In the genomic region with DNA sequence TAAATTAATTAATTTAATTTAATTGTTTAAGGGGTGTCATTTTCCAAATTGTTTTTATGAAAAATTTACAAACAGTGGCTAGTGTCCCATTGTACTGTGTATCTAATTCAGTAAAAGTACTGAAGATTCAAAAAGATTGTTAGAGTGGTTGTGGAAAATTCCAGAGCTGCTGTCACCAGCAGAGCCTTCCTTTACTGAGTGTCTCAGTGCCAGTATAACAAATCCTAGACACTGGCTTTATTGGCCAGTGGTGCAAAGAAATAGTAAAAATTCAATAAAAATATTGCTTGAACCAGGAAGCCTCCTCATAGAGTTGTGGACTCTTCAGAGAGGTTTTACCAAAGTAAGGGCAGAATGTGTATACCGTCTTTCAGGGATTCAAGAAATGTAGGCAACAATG, we compare ENCODE assay signal across 21 cellular contexts. TPM values are rescaled to one million over a fixed set of nuclear protein-coding genes. Genes with fewer than 3 reads are reported as not detected.
DNase-seq lines count a peak whose midpoint lies in the region; TF ChIP-seq lines count a peak whose summit lies in the region.
"Had no signal": no experiment of that assay in that cellular context is flagged by ENCODE, and none has a peak within 500 bp of the region (broad histone marks: within the 10 kb centered on the region; RNA-seq: fewer than 3 reads in every experiment).

No MANE protein-coding gene starts in this region.

- H3K4me3 ChIP-seq in coronary artery = no peak overlapping the region
- H3K4me3 ChIP-seq: SK-N-MC had no signal

- in situ Hi-C loops in G401 (cut with HindIII; ENCODE audit: low sequenced_read_pairs) = no loop called here

- peaks cover 36% of the 10 kb centered on the region for H3K4me1 Mint-ChIP-seq in brain

- peaks cover 0 to 2% (median 0%) of the 10 kb centered on the region in 5 experiments for H3K9me3 Mint-ChIP-seq in brain

- DNase-seq in coronary artery (ENCODE audit: low spot score) (no peak), medulla oblongata (ENCODE audit: extremely low spot score) (peak; percentile 36), NCI-H69 (lab: John Stamatoyannopoulos, UW) (no peak), G401 (ENCODE audit: low spot score) (no peak), NCI-H226 (no peak)
- DNase-seq: CD4-positive, alpha-beta memory T cell; COR-L47; DMS53; Karpas-422; NCI-H1092; NCI-H1417 treated with DMSO at 0.1 percent for 48 hours; NCI-H1694 treated with DMSO at 0.1 percent for 48 hours; NCI-H2081 treated with DMSO at 0.1 percent for 48 hours; NCI-H2171; NCI-H524; NCI-H82; RPMI8226; SHP77 had no signal

- peak overlapping the region in 2 of 5 experiments; percentile 13 to 61 for H3K4me3 Mint-ChIP-seq in brain
- H3K4me3 Mint-ChIP-seq: CD4-positive, alpha-beta memory T cell had no signal

- H3K27ac ChIP-seq in coronary artery = peak overlapping the region; percentile 9 to 74
- peak overlapping the region; percentile 83 for H3K27ac ChIP-seq in temporal lobe (ENCODE audit: low read depth, low read length)
- H3K27ac ChIP-seq: SK-N-MC had no signal

- no peaks in the 10 kb centered on the region for H3K36me3 Mint-ChIP-seq in brain
- H3K36me3 Mint-ChIP-seq: CD4-positive, alpha-beta memory T cell had no signal

- H3K27ac Mint-ChIP-seq in brain = peak overlapping the region in 3 of 5 experiments; percentile 12 to 95 (median 16)
- H3K27ac Mint-ChIP-seq: CD4-positive, alpha-beta memory T cell had no signal

- H3K27me3 Mint-ChIP-seq in brain = no peaks in the 10 kb centered on the region
- H3K27me3 Mint-ChIP-seq: CD4-positive, alpha-beta memory T cell had no signal

- TF ChIP-seq CTCF in brain (conservative IDR thresholded peaks at IDR 0.05) (no peak), coronary artery (IDR thresholded peaks at IDR 0.05) (no peak)

RNA-seq across cellular contexts. Expression of gene HERPUD2, which starts 23.1 kb away (rescaled TPM):
- 18.4 TPM for polyA plus RNA-seq in brain (ENCODE audit: insufficient read depth, low read depth, low replicate concordance)
- 16.7 TPM for total RNA-seq in temporal lobe
- 29.4 and 30.0 TPM in 2 replicates for total RNA-seq in G401 (2014; rRNA removed; shearing (Covaris generic))
